In genomic region chr9:95505676-95506437, GRCh38 we compare ENCODE assay signal across 8 cellular contexts. TPM values are rescaled to one million over a fixed set of nuclear protein-coding genes. Genes with fewer than 3 reads are reported as not detected.
A peak's percentile ranks its signal among the peaks of the same experiment; 100 is the strongest.
DNase-seq lines count a peak whose midpoint lies in the region; ATAC-seq, FAIRE-seq and TF ChIP-seq lines count a peak whose summit lies in the region.

No MANE protein-coding gene starts in this region.

- H3K27me3 ChIP-seq in breast epithelium (no peaks in the 10 kb centered on the region), spleen (replicated peaks in 1 of 7) (peaks cover 0 to 90% (median 37%) of the 10 kb centered on the region in 7 donors)

- H3K9me3 ChIP-seq in breast epithelium = no peaks in the 10 kb centered on the region
- H3K9me3 ChIP-seq in spleen = no peaks in the 10 kb centered on the region

- FAIRE-seq in GM19239 (lab: Jason Lieb, UNC) = no peak

- H3K4me3 ChIP-seq in breast epithelium (peak overlapping the region; percentile 71 to 83 (median 75)), spleen (peak overlapping the region; percentile 53 to 89 (median 70))

- WGBS in spleen, 5 donors = 0 to 2% (median 1%) methylated on average over 48 to 79 of the region's 84 CpGs

- TF ChIP-seq CTCF in breast epithelium (IDR thresholded peaks at IDR 0.05) (no peak), spleen (IDR thresholded peaks at IDR 0.05 in 8 of 11, conservative IDR thresholded peaks at IDR 0.05 in 3 of 11) (no peak)

- TF ChIP-seq POLR2A in breast epithelium (IDR thresholded peaks at IDR 0.05) (no peak), spleen (IDR thresholded peaks at IDR 0.05) (no peak)

- DNase-seq in NCI-H345 (lab: John Stamatoyannopoulos, UW) (peak; percentile 55), NCI-H345 treated with DMSO at 0.1 percent for 48 hours (lab: John Stamatoyannopoulos, UW; ENCODE audit: unreplicated experiment) (no peak), RPMI8226 (peak; percentile 84), breast epithelium (ENCODE audit: low spot score in 2 of 2) (no peak), iris pigment epithelial cell (ENCODE audit: low read depth) (peak; percentile 59), spleen (no peak), GM19239 (ENCODE audit: insufficient read length, low spot score) (no peak)

- no peaks in the 10 kb centered on the region for H3K36me3 ChIP-seq in breast epithelium
- no peaks in the 10 kb centered on the region for H3K36me3 ChIP-seq in spleen

- H3K27ac ChIP-seq in breast epithelium (peak overlapping the region; percentile 88 to 96), spleen (peak overlapping the region; percentile 75 to 90 (median 86))

- ATAC-seq in HG03280 (IDR thresholded peaks at IDR 0.05; ENCODE audit: unreplicated experiment) = peak; percentile 20

- intact Hi-C loops in breast epithelium (cut with DNase I; ENCODE audit: low total_unique reads) (no loop called here), spleen (cut with DNase I; ENCODE audit: low total_unique reads) (no loop called here)

- H3K4me1 ChIP-seq in breast epithelium (no peaks in the 10 kb centered on the region), spleen (peaks cover 14 to 61% (median 54%) of the 10 kb centered on the region in 6 donors)

RNA-seq across cellular contexts. Expression of gene PTCH1, which starts 10.9 kb away (rescaled TPM):
- total RNA-seq in breast epithelium (1 to 10 TPM; 6.6 to 9.9 (median 6.6) TPM), spleen (10 to 100 TPM; 10.8 to 32.1 (median 12.4) TPM)
- 1 to 10 TPM in 2 of 3 donors, under 1 TPM in 1; 0.70 to 2.1 (median 1.5) TPM for polyA plus RNA-seq in spleen

Comparison
In these comparisons a context has a peak if more than half of its experiments do, and no peak if none do; other contexts are left out.
1. DNase-seq: peak in NCI-H345 (single experiment), RPMI8226 (single experiment) and iris pigment epithelial cell (single experiment); none in NCI-H345 treated with DMSO at 0.1 percent for 48 hours (single experiment), breast epithelium (0 of 2), spleen (single experiment) and GM19239 (single experiment).